18 cellular contexts compared by ENCODE assay signal in genomic region chr1:6129313-6129712, GRCh38. TPM values are rescaled to one million over a fixed set of nuclear protein-coding genes. Genes with fewer than 3 reads are reported as not detected.
"Had no signal": no experiment of that assay in that cellular context is flagged by ENCODE, and none has a peak within 500 bp of the region (broad histone marks: within the 10 kb centered on the region; RNA-seq: fewer than 3 reads in every experiment).

No MANE protein-coding gene starts in this region.

- H3K36me3 ChIP-seq: pancreas, tibial artery had no signal

- H3K9me3 ChIP-seq: pancreas had no signal

- H3K27ac ChIP-seq: coronary artery, pancreas, tibial artery had no signal

- DNase-seq: activated B cell treated with CpG ODN at 0.5 μM for 24 hours; activated CD4-positive, alpha-beta memory T cell treated with anti-CD3 and anti-CD28 coated beads for 36 hours; activated CD4-positive, alpha-beta T cell treated with anti-CD3 and anti-CD28 coated beads for 4 hours; activated naive CD4-positive, alpha-beta T cell; activated naive CD8-positive, alpha-beta T cell treated with anti-CD3 and anti-CD28 coated beads, Interleukin-2, amount 50 U/mL, for 24 hours; anterior cingulate cortex; mesenchymal stem cell; naive thymus-derived CD4-positive, alpha-beta T cell; stimulated activated CD4-positive, alpha-beta T cell treated with anti-CD3 and anti-CD28 coated beads, Interleukin-2, amount 100 ng/mL, for 24 hours; stimulated activated naive CD4-positive, alpha-beta T cell treated with Interleukin-2 at 50 U/mL for 16 hours; substantia nigra; SW 1271; tibial artery had no signal

- H3K4me1 Mint-ChIP-seq: activated T-helper 17 cell treated with anti-CD3 and anti-CD28 coated beads, Interleukin-2, amount 50 U/mL, for 72 hours had no signal

- H3K4me3 ChIP-seq: coronary artery, pancreas, tibial artery had no signal

- H3K27ac Mint-ChIP-seq: activated B cell treated with CpG ODN at 0.5 μM for 24 hours; activated CD4-positive, alpha-beta memory T cell treated with anti-CD3 and anti-CD28 coated beads for 36 hours; activated naive CD8-positive, alpha-beta T cell treated with anti-CD3 and anti-CD28 coated beads, Interleukin-2, amount 50 U/mL, for 24 hours; activated T-helper 17 cell treated with anti-CD3 and anti-CD28 coated beads, Interleukin-2, amount 50 U/mL, for 72 hours; naive thymus-derived CD4-positive, alpha-beta T cell had no signal

- H3K27me3 ChIP-seq: pancreas had no signal

- H3K9me3 Mint-ChIP-seq: central memory CD8-positive, alpha-beta T cell had no signal

- H3K4me3 Mint-ChIP-seq: activated B cell treated with CpG ODN at 0.5 μM for 24 hours; activated CD4-positive, alpha-beta memory T cell treated with anti-CD3 and anti-CD28 coated beads for 36 hours; activated naive CD8-positive, alpha-beta T cell treated with anti-CD3 and anti-CD28 coated beads, Interleukin-2, amount 50 U/mL, for 24 hours; activated T-helper 17 cell treated with anti-CD3 and anti-CD28 coated beads, Interleukin-2, amount 50 U/mL, for 72 hours; central memory CD8-positive, alpha-beta T cell; naive thymus-derived CD4-positive, alpha-beta T cell had no signal

- H3K36me3 Mint-ChIP-seq: activated CD4-positive, alpha-beta memory T cell treated with anti-CD3 and anti-CD28 coated beads for 36 hours had no signal

- ATAC-seq: activated naive CD8-positive, alpha-beta T cell treated with anti-CD3 and anti-CD28 coated beads, Interleukin-2, amount 50 U/mL, for 24 hours; activated T-helper 17 cell treated with anti-CD3 and anti-CD28 coated beads, Interleukin-2, amount 50 U/mL, for 72 hours; naive thymus-derived CD4-positive, alpha-beta T cell; pancreas had no signal

- H3K4me1 ChIP-seq: pancreas had no signal

RNA-seq across cellular contexts. Expression of gene CHD5, which starts 50.8 kb away (rescaled TPM):
- polyA plus RNA-seq: liver; naive thymus-derived CD4-positive, alpha-beta T cell had no signal
